Comparison of ENCODE assay signal across 20 cellular contexts in genomic region chr1:195105281-195105680, GRCh38.
DNase-seq lines count a peak whose midpoint lies in the region; ATAC-seq and TF ChIP-seq lines count a peak whose summit lies in the region.
"Had no signal": no experiment of that assay in that cellular context is flagged by ENCODE, and none has a peak within 500 bp of the region (broad histone marks: within the 10 kb centered on the region; RNA-seq: fewer than 3 reads in every experiment).

No MANE protein-coding gene starts in this region.

- intact Hi-C loops in HCT116 (cut with micrococcal nuclease): no loop called here
- intact Hi-C loops in posterior vena cava (cut with DNase I): no loop called here
- intact Hi-C loops in transverse colon (cut with DNase I; ENCODE audit: low total_unique reads): no loop called here

- H3K9me3 ChIP-seq in HCT116 (ENCODE audit: control insufficient read depth in 1 of 2, insufficient read depth in 1 of 2, low read depth in 1 of 2, low read length in 2 of 2) (no peaks in the 10 kb centered on the region), MM.1S (replicated peaks; ENCODE audit: insufficient read depth, low read length) (no peaks in the 10 kb centered on the region), transverse colon (peaks cover 0 to 4% of the 10 kb centered on the region in 2 donors), neuronal stem cell (replicated peaks in 1 of 2; ENCODE audit: control insufficient read depth in 2 of 2, insufficient read depth in 1 of 2, low read depth in 1 of 2, low read length in 2 of 2) (no peaks in the 10 kb centered on the region)
- H3K9me3 ChIP-seq: adrenal gland had no signal

- H4K20me1 ChIP-seq in HCT116 (ENCODE audit: insufficient read depth) (no peaks in the 10 kb centered on the region), MM.1S (ENCODE audit: insufficient read depth, low read length) (no peaks in the 10 kb centered on the region)

- POLR2A ChIA-PET in HCT116 (lab: Charles Lee): no interaction called here

- 46% methylated on average over 2 of the region's 2 CpGs; no CpG with 5 or more reads in 1 of the 2 donors for WGBS in transverse colon (ENCODE audit: low coverage in 1 of 2), 2 donors
- WGBS in neuronal stem cell (ENCODE audit: extremely low coverage in 2 of 2, insufficient read length in 2 of 2, insufficient replicate concordance in 1 of 2), 2 donors: no CpG with 5 or more reads among the region's 2 CpGs

- no peak overlapping the region for H4K91ac ChIP-seq in neuronal stem cell (ENCODE audit: low read depth, low read length, poor library complexity)

- CTCF ChIA-PET in HCT116 (lab: Charles Lee): no interaction called here

- no peak overlapping the region for H3K9ac ChIP-seq in HCT116 (ENCODE audit: low read length)
- H3K9ac ChIP-seq in MM.1S (ENCODE audit: low read length): no peak overlapping the region
- H3K9ac ChIP-seq in neuronal stem cell (ENCODE audit: low read depth, low read length, poor library complexity): no peak overlapping the region
- H3K9ac ChIP-seq: KMS-11 had no signal

- H3K14ac ChIP-seq in neuronal stem cell (ENCODE audit: low read length): no peak overlapping the region

- H3K4me3 ChIP-seq in HCT116 (replicated peaks in 1 of 2; ENCODE audit: low read depth in 1 of 2, low read length in 2 of 2): no peak overlapping the region
- no peak overlapping the region for H3K4me3 ChIP-seq in MM.1S (ENCODE audit: low read length)
- H3K4me3 ChIP-seq in transverse colon: no peak overlapping the region
- H3K4me3 ChIP-seq in neuronal stem cell (ENCODE audit: low read length in 2 of 2): no peak overlapping the region
- H3K4me3 ChIP-seq: adrenal gland, tibial nerve had no signal

- in situ Hi-C loops in GM13976 (cut with MboI; ENCODE audit: low sequenced_read_pairs, unreplicated experiment) (no loop called here), transverse colon (cut with MboI; ENCODE audit: low pct_ligation_motif_present in 1 of 4, low pct_unique_long_range_greater_than_20kb in 1 of 4, low sequenced_read_pairs in 3 of 4) (no loop called here)

- no peak for TF ChIP-seq EP300 in transverse colon (IDR thresholded peaks at IDR 0.05; ENCODE audit: low read depth)

- peak; percentile 22 for TF ChIP-seq CTCF in GM13976 (IDR thresholded peaks at IDR 0.05; ENCODE audit: borderline replicate concordance, control extremely low read depth, extremely low read depth, insufficient read depth, missing control alignments)
- TF ChIP-seq CTCF in HCT116 (IDR thresholded peaks at IDR 0.05 in 2 of 3, conservative IDR thresholded peaks at IDR 0.05 in 1 of 3; ENCODE audit: borderline replicate concordance in 1 of 3, insufficient read depth in 1 of 3, low read depth in 2 of 3, low read length in 2 of 3): peak in 1 of 3 experiments; percentile 14; a peak in 1 of 6 replicates
- TF ChIP-seq CTCF in MM.1S (IDR thresholded peaks at IDR 0.05; ENCODE audit: low read length): peak; percentile 19; the same call in 1 of the 2 replicates
- TF ChIP-seq CTCF in transverse colon (IDR thresholded peaks at IDR 0.05): no peak

- H3K18ac ChIP-seq in neuronal stem cell (ENCODE audit: low read length): no peak overlapping the region

- H4K8ac ChIP-seq in neuronal stem cell (ENCODE audit: low read depth, low read length): no peak overlapping the region

- no peak overlapping the region for H2BK15ac ChIP-seq in neuronal stem cell (ENCODE audit: low read length)

- H3K23ac ChIP-seq in neuronal stem cell (ENCODE audit: low read depth, low read length, poor library complexity): no peak overlapping the region

- RAD21 ChIA-PET in HCT116 (lab: Charles Lee; ENCODE audit: low non-redundant PET in 1 of 2, low total read pairs in 2 of 2, uncharacterized antibody in 2 of 2, unreplicated experiment in 2 of 2): no interaction called here

- ATAC-seq in HCT116 (0 out of 2 replicates have a peak, but pooled peaks have one; percentile 52), left lobe of liver (no peak)
- ATAC-seq: activated T-cell treated with anti-CD3 and anti-CD28 coated beads, Interleukin-2, amount 50 U/mL, for 4 hours; left cardiac atrium had no signal

- no peaks in the 10 kb centered on the region for H3K4me1 ChIP-seq in HCT116 (ENCODE audit: control insufficient read depth in 1 of 2, insufficient read depth in 2 of 2, low read length in 2 of 2)
- H3K4me1 ChIP-seq in MM.1S (ENCODE audit: low read length): no peaks in the 10 kb centered on the region
- H3K4me1 ChIP-seq in transverse colon: no peaks in the 10 kb centered on the region
- H3K4me1 ChIP-seq in neuronal stem cell (ENCODE audit: control insufficient read depth in 2 of 2, insufficient read depth in 1 of 2, low read depth in 1 of 2, low read length in 2 of 2): no peaks in the 10 kb centered on the region
- H3K4me1 ChIP-seq: adrenal gland, tibial nerve had no signal

- H3K9me2 ChIP-seq in HCT116 (ENCODE audit: insufficient read depth): no peaks in the 10 kb centered on the region
- H3K9me2 ChIP-seq in MM.1S (replicated peaks; ENCODE audit: insufficient read depth, low read length): no peaks in the 10 kb centered on the region

- peak; percentile 20; the same call in 1 of the 2 replicates for TF ChIP-seq RAD21 in HCT116 (IDR thresholded peaks at IDR 0.05; ENCODE audit: low read depth)

- H2BK5ac ChIP-seq in neuronal stem cell (ENCODE audit: low read length): no peak overlapping the region

- H3K36me3 ChIP-seq in HCT116 (ENCODE audit: control insufficient read depth in 1 of 2, insufficient read depth in 2 of 2, low read length in 2 of 2): no peaks in the 10 kb centered on the region
- no peaks in the 10 kb centered on the region for H3K36me3 ChIP-seq in MM.1S (replicated peaks; ENCODE audit: insufficient read depth, low read length)
- no peaks in the 10 kb centered on the region for H3K36me3 ChIP-seq in transverse colon
- H3K36me3 ChIP-seq in neuronal stem cell (replicated peaks in 1 of 2; ENCODE audit: control insufficient read depth in 2 of 2, insufficient read depth in 2 of 2, low read length in 2 of 2): no peaks in the 10 kb centered on the region
- H3K36me3 ChIP-seq: adrenal gland, tibial nerve had no signal

- H2BK120ac ChIP-seq in neuronal stem cell (ENCODE audit: low read depth, low read length): no peak overlapping the region

- no peak for TF ChIP-seq POLR2A in HCT116 (IDR thresholded peaks at IDR 0.05; ENCODE audit: borderline replicate concordance, extremely low read depth, insufficient read depth, insufficient read length)
- TF ChIP-seq POLR2A in transverse colon (IDR thresholded peaks at IDR 0.05): no peak

- H3K27ac ChIP-seq in HCT116 (ENCODE audit: low read depth, low read length) (no peak overlapping the region), MM.1S (ENCODE audit: low read length) (no peak overlapping the region), transverse colon (no peak overlapping the region), neuronal stem cell (replicated peaks; ENCODE audit: low read length) (no peak overlapping the region)
- H3K27ac ChIP-seq: adrenal gland, KMS-11, tibial nerve had no signal

- H3F3A ChIP-seq in MM.1S (ENCODE audit: insufficient read depth, low read length): no peaks in the 10 kb centered on the region

- H3K27me3 ChIP-seq in HCT116 (ENCODE audit: insufficient read depth, low read length) (no peaks in the 10 kb centered on the region), MM.1S (replicated peaks; ENCODE audit: insufficient read depth, low read length) (no peaks in the 10 kb centered on the region), transverse colon (no peaks in the 10 kb centered on the region), neuronal stem cell (ENCODE audit: control insufficient read depth in 3 of 3, insufficient read depth in 3 of 3, low read depth in 1 of 3, low read length in 3 of 3) (no peaks in the 10 kb centered on the region)
- H3K27me3 ChIP-seq: adrenal gland, tibial nerve had no signal

- H3K79me2 ChIP-seq in HCT116 (ENCODE audit: insufficient read depth, low read length) (no peaks in the 10 kb centered on the region), MM.1S (ENCODE audit: low read length) (no peaks in the 10 kb centered on the region)

- H3K4me2 ChIP-seq in HCT116 (ENCODE audit: low read length): no peak overlapping the region
- H3K4me2 ChIP-seq in MM.1S (ENCODE audit: low read depth, low read length): no peak overlapping the region
- H3K4me2 ChIP-seq in neuronal stem cell (ENCODE audit: insufficient read depth, low read length, poor library complexity, severe bottlenecking): no peak overlapping the region
- H3K4me2 ChIP-seq: KMS-11 had no signal

- H2AFZ ChIP-seq in HCT116 (ENCODE audit: low read depth, low read length, poor library complexity, severe bottlenecking): no peak overlapping the region
- H2AFZ ChIP-seq in MM.1S (ENCODE audit: low read length): no peak overlapping the region
- no peak overlapping the region for H2AFZ ChIP-seq in neuronal stem cell (ENCODE audit: low read length)

- no peak overlapping the region for H2BK12ac ChIP-seq in neuronal stem cell (ENCODE audit: low read length)

- H3K4ac ChIP-seq in neuronal stem cell (ENCODE audit: low read length): no peak overlapping the region

- H3K79me1 ChIP-seq in neuronal stem cell (ENCODE audit: low read depth, low read length): no peaks in the 10 kb centered on the region

- BruUV-seq in HCT116 (replicated peaks; lab: Mats Ljungman, UMichigan): no TSS peak

- no peak overlapping the region for H2AK5ac ChIP-seq in neuronal stem cell (ENCODE audit: low read depth, low read length)

- DNase-seq in GM13976 (ENCODE audit: low spot score): no peak
- no peak for DNase-seq in HCT116 (ENCODE audit: low read depth, low spot score)
- DNase-seq in MM.1S: no peak
- peak; percentile 50 for DNase-seq in posterior vena cava (ENCODE audit: low spot score)
- no peak for DNase-seq in transverse colon
- no peak for DNase-seq in left lobe of liver (ENCODE audit: low spot score)
- no peak for DNase-seq in neuronal stem cell (ENCODE audit: low spot score)
- DNase-seq: activated naive CD4-positive, alpha-beta T cell; activated T-cell treated with anti-CD3 and anti-CD28 coated beads, Interleukin-2, amount 50 U/mL, for 4 hours; adrenal gland; CD4-positive, alpha-beta memory T cell; DMS153; effector CD4-positive, alpha-beta T cell; left cardiac atrium; mesenchymal stem cell; MV-4-11; NCI-H146; RPMI8226 had no signal

TF ChIP-seq in HCT116, 20 proteins besides CTCF, POLR2A, EP300 and RAD21:
- TF ChIP-seq SRF (IDR thresholded peaks at IDR 0.05; ENCODE audit: low read depth) (no peak), FOSL1 (IDR thresholded peaks at IDR 0.05; ENCODE audit: low read depth) (no peak), JUND (IDR thresholded peaks at IDR 0.05) (no peak), ATF3 (IDR thresholded peaks at IDR 0.05) (no peak), TCF7L2 (IDR thresholded peaks at IDR 0.05; ENCODE audit: borderline replicate concordance, extremely low read depth, insufficient read depth, insufficient read length) (no peak), EZH2phosphoT487 (IDR thresholded peaks at IDR 0.05; ENCODE audit: borderline replicate concordance) (no peak)
- TF ChIP-seq, protein P1, sequence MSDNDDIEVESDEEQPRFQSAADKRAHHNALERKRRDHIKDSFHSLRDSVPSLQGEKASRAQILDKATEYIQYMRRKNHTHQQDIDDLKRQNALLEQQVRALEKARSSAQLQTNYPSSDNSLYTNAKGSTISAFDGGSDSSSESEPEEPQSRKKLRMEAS (IDR thresholded peaks at IDR 0.05): no peak

Comparison
In these comparisons a context has a peak if more than half of its experiments do, and no peak if none do; other contexts are left out.
1. CTCF ChIP-seq: peak in GM13976 (single experiment) and MM.1S (single experiment); none in transverse colon (0 of 5).